ENCODE assay signal across 8 cellular contexts in genomic region chr5:9207820-9208418, GRCh38.
A peak's percentile ranks its signal among the peaks of the same experiment; 100 is the strongest.
DNase-seq lines count a peak whose midpoint lies in the region; ATAC-seq and FAIRE-seq lines count a peak whose summit lies in the region.

No MANE protein-coding gene starts in this region.

- peak; percentile 83 for ATAC-seq in GM18868 (IDR thresholded peaks at IDR 0.05; ENCODE audit: unreplicated experiment)
- ATAC-seq in HG03442 (IDR thresholded peaks at IDR 0.05; ENCODE audit: unreplicated experiment), result peak; percentile 81

- FAIRE-seq in A204.1 (lab: Jason Lieb, UNC), result peak; percentile 89

- DNase-seq in NCI-H69 (lab: John Stamatoyannopoulos, UW) (peak; percentile 71), cerebellar cortex (ENCODE audit: low spot score) (peak; percentile 57), lung microvascular endothelial cell (ENCODE audit: low read depth in 2 of 2) (peak; percentile 61 to 69), AG20443 (ENCODE audit: low spot score) (no peak), HPDE6-E6E7 (ENCODE audit: extremely low spot score) (no peak)

Comparison
In these comparisons a context has a peak if more than half of its experiments do, and no peak if none do; other contexts are left out.
1. DNase-seq: peak in NCI-H69 (single experiment), cerebellar cortex (single experiment) and lung microvascular endothelial cell (2 of 2); none in AG20443 (single experiment) and HPDE6-E6E7 (single experiment).